Comparison of ENCODE assay signal across 34 cellular contexts in genomic region chr16:8801686-8802085, GRCh38.
"Had no signal": no experiment of that assay in that cellular context is flagged by ENCODE, and none has a peak within 500 bp of the region (broad histone marks: within the 10 kb centered on the region; RNA-seq: fewer than 3 reads in every experiment).

No MANE protein-coding gene starts in this region.

- H3K9ac ChIP-seq: KMS-11, SK-N-SH had no signal

- H3K27me3 Mint-ChIP-seq: activated B cell treated with CpG ODN at 0.5 μM for 24 hours; activated CD4-positive, alpha-beta memory T cell treated with anti-CD3 and anti-CD28 coated beads, Interleukin-2, amount 10 ng/mL, durations not matched to agents 7 days and 5 days; activated CD8-positive, alpha-beta memory T cell treated with anti-CD3 and anti-CD28 coated beads, Interleukin-2, amount 10 ng/mL, durations not matched to agents 7 days and 5 days; activated naive CD8-positive, alpha-beta T cell treated with anti-CD3 and anti-CD28 coated beads for 36 hours had no signal

- H3K27ac Mint-ChIP-seq: activated B cell treated with CpG ODN at 0.5 μM for 24 hours; activated CD4-positive, alpha-beta memory T cell treated with anti-CD3 and anti-CD28 coated beads, Interleukin-2, amount 10 ng/mL, durations not matched to agents 7 days and 5 days; activated CD8-positive, alpha-beta memory T cell treated with anti-CD3 and anti-CD28 coated beads, Interleukin-2, amount 10 ng/mL, durations not matched to agents 7 days and 5 days; activated naive CD8-positive, alpha-beta T cell treated with anti-CD3 and anti-CD28 coated beads for 36 hours; T-helper 2 cell treated with Interferon-gamma antibody and Interleukin-4, amounts not matched to agents 5 μg/mL and 100 μg/mL, for 36 hours had no signal

- DNase-seq: activated B cell treated with CpG ODN at 0.5 μM for 24 hours; activated CD4-positive, alpha-beta memory T cell treated with anti-CD3 and anti-CD28 coated beads, Interleukin-2, amount 10 ng/mL, durations not matched to agents 7 days and 5 days; activated CD4-positive, alpha-beta T cell treated with anti-CD3 and anti-CD28 coated beads for 1 hour; activated CD4-positive, alpha-beta T cell treated with anti-CD3 and anti-CD28 coated beads for 48 hours; activated CD8-positive, alpha-beta memory T cell treated with anti-CD3 and anti-CD28 coated beads for 24 hours; activated CD8-positive, alpha-beta memory T cell treated with anti-CD3 and anti-CD28 coated beads, Interleukin-2, amount 10 ng/mL, durations not matched to agents 7 days and 5 days; activated CD8-positive, alpha-beta memory T cell treated with anti-CD3 and anti-CD28 coated beads, Interleukin-2, amount 50 U/mL, for 48 hours; activated effector memory CD4-positive, alpha-beta T cell treated with Interleukin-2 at 50 U/mL for 16 hours; activated naive CD4-positive, alpha-beta T cell treated with anti-CD3 and anti-CD28 coated beads, Interleukin-2, amount 50 U/mL, for 16 hours; activated naive CD8-positive, alpha-beta T cell treated with anti-CD3 and anti-CD28 coated beads for 36 hours; amniotic stem cell; aorta; brain microvascular endothelial cell; MM.1S; MV-4-11; NCI-H1092; NCI-H1436 treated with DMSO at 0.1 percent for 48 hours; NCI-H1694 treated with DMSO at 0.1 percent for 48 hours; NCI-H2029; NCI-H2107; NCI-H2171; NCI-H510A; NCI-H526; NCI-H748 treated with DMSO at 0.1 percent for 48 hours; NK-92 treated with Interleukin-12 subunit alpha and Interleukin-12 subunit beta, amount 100 ng/mL, for 24 hours; PC-3; Peyer's patch; RPMI8226; SHP77 treated with DMSO at 0.1 percent for 48 hours; SK-N-SH had no signal

- H3K9me3 ChIP-seq: Peyer's patch, SJSA1, SK-N-SH had no signal

- H3K27ac ChIP-seq: brain microvascular endothelial cell, KMS-11, SJSA1 had no signal

- ATAC-seq: activated CD8-positive, alpha-beta memory T cell treated with anti-CD3 and anti-CD28 coated beads, Interleukin-2, amount 10 ng/mL, durations not matched to agents 7 days and 5 days; PC-3 had no signal

- H3K9me3 Mint-ChIP-seq: activated B cell treated with CpG ODN at 0.5 μM for 24 hours; activated CD4-positive, alpha-beta memory T cell treated with anti-CD3 and anti-CD28 coated beads, Interleukin-2, amount 10 ng/mL, durations not matched to agents 7 days and 5 days; activated naive CD8-positive, alpha-beta T cell treated with anti-CD3 and anti-CD28 coated beads for 36 hours; T-helper 1 cell treated with Interleukin-12 subunit alpha and Interleukin-12 subunit beta and Interleukin-4 antibody, amounts not matched to agents 30 μg/mL and 1 μg/mL, for 36 hours; T-helper 2 cell treated with Interferon-gamma antibody and Interleukin-4, amounts not matched to agents 5 μg/mL and 100 μg/mL, for 36 hours had no signal

- H3K4me3 ChIP-seq: Peyer's patch, SJSA1 had no signal

- H3K4me2 ChIP-seq: KMS-11, SK-N-SH had no signal

- H3K27me3 ChIP-seq: brain microvascular endothelial cell, Peyer's patch, SJSA1 had no signal

- H3K4me3 Mint-ChIP-seq: activated B cell treated with CpG ODN at 0.5 μM for 24 hours; activated CD4-positive, alpha-beta memory T cell treated with anti-CD3 and anti-CD28 coated beads, Interleukin-2, amount 10 ng/mL, durations not matched to agents 7 days and 5 days; activated CD8-positive, alpha-beta memory T cell treated with anti-CD3 and anti-CD28 coated beads, Interleukin-2, amount 10 ng/mL, durations not matched to agents 7 days and 5 days; activated naive CD8-positive, alpha-beta T cell treated with anti-CD3 and anti-CD28 coated beads for 36 hours; T-helper 1 cell treated with Interleukin-12 subunit alpha and Interleukin-12 subunit beta and Interleukin-4 antibody, amounts not matched to agents 30 μg/mL and 1 μg/mL, for 36 hours; T-helper 2 cell treated with Interferon-gamma antibody and Interleukin-4, amounts not matched to agents 5 μg/mL and 100 μg/mL, for 36 hours had no signal
